In genomic region chr17:64178011-64178825, GRCh38 we compare ENCODE assay signal across 14 cellular contexts. TPM values are rescaled to one million over a fixed set of nuclear protein-coding genes. Genes with fewer than 3 reads are reported as not detected.
DNase-seq lines count a peak whose midpoint lies in the region; ATAC-seq and TF ChIP-seq lines count a peak whose summit lies in the region.
"Had no signal": no experiment of that assay in that cellular context is flagged by ENCODE, and none has a peak within 500 bp of the region (broad histone marks: within the 10 kb centered on the region; RNA-seq: fewer than 3 reads in every experiment).

No MANE protein-coding gene starts in this region.

- H3K4ac ChIP-seq in trophoblast cell (ENCODE audit: low read depth, low read length): no peak overlapping the region

- no peak overlapping the region for H3K14ac ChIP-seq in trophoblast cell (ENCODE audit: low read length)

- H3K18ac ChIP-seq in trophoblast cell (ENCODE audit: low read length): no peak overlapping the region

- no peaks in the 10 kb centered on the region for H3K79me2 ChIP-seq in fibroblast of lung (ENCODE audit: control insufficient read depth, insufficient read depth, low read length)
- no peaks in the 10 kb centered on the region for H3K79me2 ChIP-seq in trophoblast cell (ENCODE audit: control insufficient read depth, insufficient read depth, low read length, poor library complexity)

- H2BK12ac ChIP-seq in trophoblast cell (ENCODE audit: low read length): no peak overlapping the region

- no peak overlapping the region for H2BK5ac ChIP-seq in trophoblast cell (ENCODE audit: low read depth, low read length, poor library complexity)

- peak overlapping the region; percentile 54 for H3K4me3 Mint-ChIP-seq in Caco-2 (ENCODE audit: unreplicated experiment)
- H3K4me3 Mint-ChIP-seq: activated CD4-positive, alpha-beta memory T cell treated with anti-CD3 and anti-CD28 coated beads for 36 hours; activated naive CD8-positive, alpha-beta T cell treated with anti-CD3 and anti-CD28 coated beads, Interleukin-2, amount 50 U/mL, for 24 hours; activated T-helper 1 cell treated with anti-CD3 and anti-CD28 coated beads, Interleukin-12 subunit alpha, Interleukin-12 subunit beta, Interleukin-2, Interleukin-4 antibody, amounts not matched to agents 30 ng/mL and 10 ng/mL and 1 ng/mL, durations not matched to agents 14 hours and 24 hours and 36 hours; immature natural killer cell had no signal

- CTCF ChIA-PET in Caco-2 (lab: Charles Lee): interaction anchor here (0.8 to 1.5 kb wide), 4 partner anchors 19 to 152 kb away, joined by 3 read pairs; no protein-coding TSS in a partner anchor

- H4K12ac ChIP-seq in trophoblast cell (ENCODE audit: low read depth, low read length): no peak overlapping the region

- no peak overlapping the region for H3K9ac ChIP-seq in fibroblast of lung (ENCODE audit: insufficient read depth, low read length)
- H3K9ac ChIP-seq in trophoblast cell (ENCODE audit: low read length): peak overlapping the region; percentile 25

- H3K23ac ChIP-seq in trophoblast cell (ENCODE audit: low read length): no peak overlapping the region

- H3K4me3 ChIP-seq in Caco-2 (ENCODE audit: low read depth, low read length) (no peak overlapping the region), fibroblast of lung (replicated peaks in 1 of 4; ENCODE audit: control extremely low read depth in 1 of 4, insufficient read depth in 1 of 4, low read depth in 3 of 4, low read length in 4 of 4) (no peak overlapping the region), trophoblast cell (ENCODE audit: low read depth, low read length) (no peak overlapping the region)
- H3K4me3 ChIP-seq: gastroesophageal sphincter had no signal

- peaks cover 13% of the 10 kb centered on the region for H3K4me1 ChIP-seq in Caco-2
- H3K4me1 ChIP-seq in fibroblast of lung (ENCODE audit: control insufficient read depth, extremely low read depth, insufficient read depth, low read length): peaks cover 6% of the 10 kb centered on the region
- no peaks in the 10 kb centered on the region for H3K4me1 ChIP-seq in trophoblast cell (ENCODE audit: control insufficient read depth in 1 of 2, insufficient read depth in 2 of 2, low read length in 2 of 2)

- H3K27ac Mint-ChIP-seq in Caco-2 (ENCODE audit: unreplicated experiment): peak overlapping the region; percentile 53
- H3K27ac Mint-ChIP-seq: activated CD4-positive, alpha-beta memory T cell treated with anti-CD3 and anti-CD28 coated beads for 36 hours; activated naive CD8-positive, alpha-beta T cell treated with anti-CD3 and anti-CD28 coated beads, Interleukin-2, amount 50 U/mL, for 24 hours; activated T-helper 1 cell treated with anti-CD3 and anti-CD28 coated beads, Interleukin-12 subunit alpha, Interleukin-12 subunit beta, Interleukin-2, Interleukin-4 antibody, amounts not matched to agents 30 ng/mL and 10 ng/mL and 1 ng/mL, durations not matched to agents 14 hours and 24 hours and 36 hours; immature natural killer cell had no signal

- H3K27me3 ChIP-seq in Caco-2 (replicated peaks; ENCODE audit: control insufficient read depth, insufficient read depth, low read length) (no peaks in the 10 kb centered on the region), fibroblast of lung (ENCODE audit: control insufficient read depth, insufficient read depth, low read length) (no peaks in the 10 kb centered on the region), trophoblast cell (ENCODE audit: insufficient read depth, low read length) (no peaks in the 10 kb centered on the region)
- H3K27me3 ChIP-seq: gastroesophageal sphincter had no signal

- WGBS in trophoblast cell (ENCODE audit: extremely low coverage, insufficient coverage, insufficient read length): no CpG with 5 or more reads among the region's 9 CpGs

- no peak for ATAC-seq in HG02973 (IDR thresholded peaks at IDR 0.05; ENCODE audit: unreplicated experiment)
- no peak for ATAC-seq in GM19395 (IDR thresholded peaks at IDR 0.05; ENCODE audit: unreplicated experiment)
- no peak for ATAC-seq in GM21526 (IDR thresholded peaks at IDR 0.05; ENCODE audit: low FRiP score, unreplicated experiment)
- ATAC-seq: activated naive CD8-positive, alpha-beta T cell treated with anti-CD3 and anti-CD28 coated beads, Interleukin-2, amount 50 U/mL, for 24 hours; gastroesophageal sphincter had no signal

- H3K9me3 ChIP-seq in Caco-2: no peaks in the 10 kb centered on the region
- H3K9me3 ChIP-seq in fibroblast of lung (ENCODE audit: control insufficient read depth, insufficient read depth, low read depth, low read length): no peaks in the 10 kb centered on the region
- H3K9me3 ChIP-seq in trophoblast cell (ENCODE audit: insufficient read depth, low read depth, low read length): peaks cover 5% of the 10 kb centered on the region
- H3K9me3 ChIP-seq: gastroesophageal sphincter had no signal

- H3K4me2 ChIP-seq in fibroblast of lung (ENCODE audit: extremely low read depth, insufficient read depth, low read length): no peak overlapping the region
- no peak overlapping the region for H3K4me2 ChIP-seq in trophoblast cell (ENCODE audit: low read length)

- TF ChIP-seq CTCF in Caco-2 (IDR thresholded peaks at IDR 0.05; ENCODE audit: insufficient read depth in 1 of 2, low read depth in 1 of 2, low read length in 1 of 2, severe bottlenecking in 1 of 2, unreplicated experiment in 1 of 2) (no peak), fibroblast of lung (conservative IDR thresholded peaks at IDR 0.05 in 1 of 2, IDR thresholded peaks at IDR 0.05 in 1 of 2; ENCODE audit: low read depth in 1 of 2, low read length in 2 of 2) (no peak)

- peaks cover 15% of the 10 kb centered on the region for H3K4me1 Mint-ChIP-seq in Caco-2 (ENCODE audit: low read depth, unreplicated experiment)
- H3K4me1 Mint-ChIP-seq: activated naive CD8-positive, alpha-beta T cell treated with anti-CD3 and anti-CD28 coated beads, Interleukin-2, amount 50 U/mL, for 24 hours; immature natural killer cell had no signal

- H2AFZ ChIP-seq in fibroblast of lung (ENCODE audit: low read length) (no peak overlapping the region), trophoblast cell (ENCODE audit: insufficient read depth, low read length, poor library complexity) (no peak overlapping the region)

- DNase-seq in Caco-2 (peak; percentile 62 to 72), NCI-H82 treated with DMSO at 0.1 percent for 48 hours (lab: John Stamatoyannopoulos, UW; ENCODE audit: unreplicated experiment) (peak; percentile 38), fibroblast of lung (ENCODE audit: low read depth in 2 of 2) (peak; percentile 22 to 30), trophoblast cell (no peak)
- DNase-seq in activated CD4-positive, alpha-beta T cell treated with anti-CD3 and anti-CD28 coated beads, Interleukin-2, amount 50 U/mL, for 48 hours: no peak
- DNase-seq: activated CD4-positive, alpha-beta memory T cell treated with anti-CD3 and anti-CD28 coated beads for 36 hours; activated naive CD8-positive, alpha-beta T cell treated with anti-CD3 and anti-CD28 coated beads, Interleukin-2, amount 50 U/mL, for 24 hours; immature natural killer cell; NCI-H1694 had no signal

- H3K36me3 Mint-ChIP-seq in Caco-2 (ENCODE audit: insufficient read depth, unreplicated experiment): no peaks in the 10 kb centered on the region

- no peak overlapping the region for H2AK5ac ChIP-seq in trophoblast cell (ENCODE audit: low read length)

- H3K36me3 ChIP-seq in Caco-2 (ENCODE audit: control insufficient read depth, insufficient read depth, low read length): no peaks in the 10 kb centered on the region; the same call in 1 of the 2 replicates
- H3K36me3 ChIP-seq in fibroblast of lung (ENCODE audit: control insufficient read depth, insufficient read depth, low read length): no peaks in the 10 kb centered on the region
- H3K36me3 ChIP-seq in trophoblast cell (ENCODE audit: control insufficient read depth in 1 of 2, insufficient read depth in 2 of 2, low read length in 2 of 2): peaks cover 29 to 49% of the 10 kb centered on the region in 2 experiments

- H3K27ac ChIP-seq in fibroblast of lung (ENCODE audit: insufficient read depth, low read length): no peak overlapping the region
- no peak overlapping the region for H3K27ac ChIP-seq in trophoblast cell (ENCODE audit: low read depth, low read length)

- H3K9me3 Mint-ChIP-seq in Caco-2 (ENCODE audit: unreplicated experiment): no peaks in the 10 kb centered on the region
- H3K9me3 Mint-ChIP-seq: activated naive CD8-positive, alpha-beta T cell treated with anti-CD3 and anti-CD28 coated beads, Interleukin-2, amount 50 U/mL, for 24 hours; activated T-helper 1 cell treated with anti-CD3 and anti-CD28 coated beads, Interleukin-12 subunit alpha, Interleukin-12 subunit beta, Interleukin-2, Interleukin-4 antibody, amounts not matched to agents 30 ng/mL and 10 ng/mL and 1 ng/mL, durations not matched to agents 14 hours and 24 hours and 36 hours; immature natural killer cell had no signal

- H3K27me3 Mint-ChIP-seq in Caco-2 (ENCODE audit: insufficient read depth, unreplicated experiment): no peaks in the 10 kb centered on the region
- H3K27me3 Mint-ChIP-seq: activated CD4-positive, alpha-beta memory T cell treated with anti-CD3 and anti-CD28 coated beads for 36 hours; activated naive CD8-positive, alpha-beta T cell treated with anti-CD3 and anti-CD28 coated beads, Interleukin-2, amount 50 U/mL, for 24 hours had no signal

- H3K79me1 ChIP-seq in trophoblast cell (ENCODE audit: low read length): no peaks in the 10 kb centered on the region

- BruUV-seq in Caco-2 (replicated peaks; lab: Mats Ljungman, UMichigan): no TSS peak

- H4K91ac ChIP-seq in trophoblast cell (ENCODE audit: low read depth, low read length): no peak overlapping the region

- no peaks in the 10 kb centered on the region for H4K20me1 ChIP-seq in fibroblast of lung (ENCODE audit: control insufficient read depth, extremely low read depth, insufficient read depth, low read length)

- no peak overlapping the region for H2BK120ac ChIP-seq in trophoblast cell (ENCODE audit: insufficient read depth, low read length, poor library complexity)

- intact Hi-C loops in Caco-2 (cut with micrococcal nuclease; ENCODE audit: unreplicated experiment): no loop called here

- H4K8ac ChIP-seq in trophoblast cell (ENCODE audit: low read depth, low read length): no peak overlapping the region

- POLR2A ChIA-PET in Caco-2 (lab: Charles Lee): interaction anchor here (0.6 to 1.5 kb wide), 3 partner anchors 30 to 761 kb away, joined by 3 to 10 read pairs (median 3); no protein-coding TSS in a partner anchor

RNA-seq across cellular contexts. Expression of gene ERN1, which starts 48.3 kb away (rescaled TPM):
- total RNA-seq in Caco-2 (2022) (24.3 and 27.5 TPM in 2 replicates), fibroblast of lung (11.7 and 13.9 TPM in 2 replicates)
- polyA plus RNA-seq in fibroblast of lung: 3.3 and 3.4 TPM in 2 replicates
- polyA plus RNA-seq in fibroblast of lung (2012): 2.1 and 2.2 TPM in 2 replicates
- polyA minus RNA-seq in fibroblast of lung (ENCODE audit: low replicate concordance): 3.9 and 4.4 TPM in 2 replicates
- 16.3 and 17.4 TPM in 2 replicates for polyA plus RNA-seq in trophoblast cell (2013)

Comparison
In these comparisons a context has a peak if more than half of its experiments do, and no peak if none do; other contexts are left out.
1. DNase-seq: peak in Caco-2 (2 of 2), NCI-H82 treated with DMSO at 0.1 percent for 48 hours (single experiment) and fibroblast of lung (2 of 2); none in trophoblast cell (0 of 2) and activated CD4-positive, alpha-beta T cell treated with anti-CD3 and anti-CD28 coated beads, Interleukin-2, amount 50 U/mL, for 48 hours (0 of 2).